In genomic region chr2:131077966-131078365, GRCh38 we compare ENCODE assay signal across 24 cellular contexts. TPM values are rescaled to one million over a fixed set of nuclear protein-coding genes. Genes with fewer than 3 reads are reported as not detected.
DNase-seq lines count a peak whose midpoint lies in the region; ATAC-seq, FAIRE-seq and TF ChIP-seq lines count a peak whose summit lies in the region.
"Had no signal": no experiment of that assay in that cellular context is flagged by ENCODE, and none has a peak within 500 bp of the region (broad histone marks: within the 10 kb centered on the region; RNA-seq: fewer than 3 reads in every experiment).

No MANE protein-coding gene starts in this region.

- BruUV-seq in MCF 10A (replicated peaks; lab: Mats Ljungman, UMichigan) (no TSS peak), mammary epithelial cell (replicated peaks; lab: Mats Ljungman, UMichigan) (no TSS peak), HepG2 (replicated peaks; lab: Mats Ljungman, UMichigan) (no TSS peak)

- no peak for TF ChIP-seq EP300 in HepG2 (IDR thresholded peaks at IDR 0.05; ENCODE audit: low read depth in 2 of 2, low read length in 2 of 2)
- TF ChIP-seq EP300 in HepG2 (CRISPR knock-in tag; IDR thresholded peaks at IDR 0.05; ENCODE audit: borderline replicate concordance): no peak

- peaks cover 7% of the 10 kb centered on the region for H4K20me1 ChIP-seq in mammary epithelial cell (ENCODE audit: insufficient read depth, low read length)
- H4K20me1 ChIP-seq in HepG2 (ENCODE audit: insufficient read depth, low read length): peaks cover 46% of the 10 kb centered on the region; the same call in 1 of the 2 replicates

- H3K36me3 Mint-ChIP-seq in MCF 10A (ENCODE audit: insufficient read depth, unreplicated experiment): peaks cover 100% of the 10 kb centered on the region
- H3K36me3 Mint-ChIP-seq in activated naive CD4-positive, alpha-beta T cell treated with anti-CD3 and anti-CD28 coated beads, Interleukin-2, amount 50 U/mL, for 72 hours: peaks cover 19 to 26% of the 10 kb centered on the region in 2 donors
- peaks cover 53 to 68% of the 10 kb centered on the region in 2 donors for H3K36me3 Mint-ChIP-seq in stimulated activated naive B cell treated with anti-CD40 and anti-IgM and Interleukin-4, amounts not matched to agents 10 μg/mL and 1 μg/mL and 100 μg/mL, for 72 hours

- H3K9me3 ChIP-seq in mammary epithelial cell (replicated peaks; ENCODE audit: insufficient read depth, low read length) (no peaks in the 10 kb centered on the region), HepG2 (ENCODE audit: low read length) (no peaks in the 10 kb centered on the region)

- in situ Hi-C loops in mammary epithelial cell (cut with MboI; ENCODE audit: low sequenced_read_pairs in 2 of 2) (loop anchor here in 1 of 2 donors (25.0 kb wide), 1 partner anchor 291 kb away; no protein-coding TSS in a partner anchor), HepG2 (cut with HindIII; ENCODE audit: extremely low pct_ligation_motif_present, low pct_unique_long_range_greater_than_20kb) (no loop called here)

- DNase-seq in MCF 10A (ENCODE audit: unreplicated experiment) (no peak), mammary epithelial cell (no peak), HepG2 (ENCODE audit: low spot score) (no peak), HK-2 (ENCODE audit: unreplicated experiment) (no peak), T-helper 9 cell (no peak)
- DNase-seq in activated naive CD4-positive, alpha-beta T cell treated with anti-CD3 and anti-CD28 coated beads, Interleukin-2, amount 50 U/mL, for 72 hours (ENCODE audit: low spot score in 2 of 2): no peak
- DNase-seq in stimulated activated naive B cell treated with anti-CD40 and anti-IgM and Interleukin-4, amounts not matched to agents 10 μg/mL and 1 μg/mL and 100 μg/mL, for 72 hours: no peak
- DNase-seq: activated gamma-delta T cell treated with Interleukin-2 at 50 U/mL for 16 hours; CD4-positive, CD25-positive, alpha-beta regulatory T cell; foreskin melanocyte; HCEC 1CT; kidney; midbrain; NCI-H187 treated with DMSO at 0.1 percent for 48 hours; NCI-H446; stimulated activated CD4-positive, alpha-beta T cell treated with anti-CD3 and anti-CD28 coated beads, Interleukin-12 subunit alpha, Interleukin-12 subunit beta, amount 100 ng/mL, for 4 hours; stimulated activated CD8-positive, alpha-beta memory T cell treated with anti-CD3 and anti-CD28 coated beads, Interleukin-4, amount 100 ng/mL, for 48 hours had no signal

- no peak for FAIRE-seq in HepG2 (lab: Jason Lieb, UNC)
- FAIRE-seq: colon, GM12892, kidney had no signal

- peaks cover 95% of the 10 kb centered on the region for H3K79me2 ChIP-seq in mammary epithelial cell (ENCODE audit: insufficient read depth, low read length)
- peaks cover 68% of the 10 kb centered on the region for H3K79me2 ChIP-seq in HepG2 (ENCODE audit: insufficient read depth, low read length)

- no peak for TF ChIP-seq POLR2A in HepG2 (IDR thresholded peaks at IDR 0.05; ENCODE audit: insufficient read depth in 1 of 2, low read depth in 2 of 2, low read length in 2 of 2)

- H3K9me3 Mint-ChIP-seq in MCF 10A (ENCODE audit: unreplicated experiment): no peaks in the 10 kb centered on the region
- no peaks in the 10 kb centered on the region for H3K9me3 Mint-ChIP-seq in activated naive CD4-positive, alpha-beta T cell treated with anti-CD3 and anti-CD28 coated beads, Interleukin-2, amount 50 U/mL, for 72 hours
- no peaks in the 10 kb centered on the region for H3K9me3 Mint-ChIP-seq in stimulated activated naive B cell treated with anti-CD40 and anti-IgM and Interleukin-4, amounts not matched to agents 10 μg/mL and 1 μg/mL and 100 μg/mL, for 72 hours
- H3K9me3 Mint-ChIP-seq: CD4-positive, CD25-positive, alpha-beta regulatory T cell had no signal

- peak overlapping the region; percentile 2 for H3K27ac Mint-ChIP-seq in MCF 10A (ENCODE audit: low read depth, unreplicated experiment)
- peak overlapping the region; percentile 5 to 83 for H3K27ac Mint-ChIP-seq in activated naive CD4-positive, alpha-beta T cell treated with anti-CD3 and anti-CD28 coated beads, Interleukin-2, amount 50 U/mL, for 72 hours
- H3K27ac Mint-ChIP-seq in stimulated activated naive B cell treated with anti-CD40 and anti-IgM and Interleukin-4, amounts not matched to agents 10 μg/mL and 1 μg/mL and 100 μg/mL, for 72 hours: peak overlapping the region; percentile 33

- WGBS in mammary epithelial cell (ENCODE audit: low coverage, missing lambda C conversion rate): 80% methylated on average over 3 of the region's 3 CpGs
- 97% methylated on average over 3 of the region's 3 CpGs for WGBS in HepG2 (ENCODE audit: low lambda C conversion rate)

- POLR2A ChIA-PET in MCF 10A (lab: Yijun Ruan, JAX) (interaction anchor here (1.0 kb wide), 1 partner anchor 15 kb away, joined by 4 read pairs; no protein-coding TSS in a partner anchor), HepG2 (lab: Yijun Ruan, JAX) (interaction anchor here (2.6 kb wide), 1 partner anchor 15 kb away, joined by 17 read pairs; the partner anchor contains the start of gene FAM168B)

- TF ChIP-seq RAD21 in HepG2 (CRISPR knock-in tag; IDR thresholded peaks at IDR 0.05): no peak

- intact Hi-C loops in MCF 10A (cut with micrococcal nuclease): no loop called here
- intact Hi-C loops in mammary epithelial cell (cut with micrococcal nuclease): no loop called here
- intact Hi-C loops in HepG2 (cut with micrococcal nuclease; ENCODE audit: unreplicated experiment): no loop called here

- H3K27me3 ChIP-seq in mammary epithelial cell (ENCODE audit: insufficient read depth, low read length) (no peaks in the 10 kb centered on the region), HepG2 (ENCODE audit: control insufficient read depth in 1 of 2, insufficient read depth in 2 of 2, low read length in 2 of 2) (no peaks in the 10 kb centered on the region)

- peaks cover 18% of the 10 kb centered on the region for H3K4me1 Mint-ChIP-seq in MCF 10A (ENCODE audit: insufficient read depth, unreplicated experiment)
- peaks cover 18 to 51% of the 10 kb centered on the region in 2 donors for H3K4me1 Mint-ChIP-seq in stimulated activated naive B cell treated with anti-CD40 and anti-IgM and Interleukin-4, amounts not matched to agents 10 μg/mL and 1 μg/mL and 100 μg/mL, for 72 hours

- no peak overlapping the region for H3K4me3 Mint-ChIP-seq in MCF 10A (ENCODE audit: unreplicated experiment)
- H3K4me3 Mint-ChIP-seq in stimulated activated naive B cell treated with anti-CD40 and anti-IgM and Interleukin-4, amounts not matched to agents 10 μg/mL and 1 μg/mL and 100 μg/mL, for 72 hours: no peak overlapping the region
- H3K4me3 Mint-ChIP-seq: CD4-positive, CD25-positive, alpha-beta regulatory T cell had no signal

- H3K4me2 ChIP-seq in mammary epithelial cell (ENCODE audit: insufficient read depth, low read depth, low read length) (no peak overlapping the region), HepG2 (ENCODE audit: low read depth, low read length) (0 out of 2 replicates have a peak overlapping the region, but pooled peaks have one; percentile 16)

- no peak for ATAC-seq in activated naive CD4-positive, alpha-beta T cell treated with anti-CD3 and anti-CD28 coated beads, Interleukin-2, amount 50 U/mL, for 72 hours
- ATAC-seq in HepG2 (no peak), GM18868 (IDR thresholded peaks at IDR 0.05; ENCODE audit: unreplicated experiment) (no peak)
- no peak for ATAC-seq in stimulated activated naive B cell treated with anti-CD40 and anti-IgM and Interleukin-4, amounts not matched to agents 10 μg/mL and 1 μg/mL and 100 μg/mL, for 72 hours (replicated peaks)
- ATAC-seq: activated CD4-positive, CD25-positive, alpha-beta regulatory T cell treated with anti-CD3 and anti-CD28 coated beads, Interleukin-2, amount 50 U/mL, for 24 hours; K562; SK-N-SH treated with all-trans-retinoic acid at 6 μM for 48 hours had no signal

- TF ChIP-seq CTCF in MCF 10A (IDR thresholded peaks at IDR 0.05; ENCODE audit: unreplicated experiment) (no peak), mammary epithelial cell (conservative IDR thresholded peaks at IDR 0.05 in 1 of 2, IDR thresholded peaks at IDR 0.05 in 1 of 2; ENCODE audit: extremely low read depth in 1 of 2, insufficient read depth in 1 of 2, low read depth in 1 of 2, low read length in 2 of 2) (no peak), HepG2 (CRISPR knock-in tag; IDR thresholded peaks at IDR 0.05) (no peak)

- H3K4me3 ChIP-seq in mammary epithelial cell (replicated peaks in 1 of 3; ENCODE audit: insufficient read depth in 1 of 3, low read depth in 2 of 3, low read length in 3 of 3): no peak overlapping the region
- no peak overlapping the region for H3K4me3 ChIP-seq in HepG2 (replicated peaks in 1 of 3; ENCODE audit: insufficient read depth in 1 of 3, low read depth in 2 of 3, low read length in 3 of 3)
- H3K4me3 ChIP-seq: K562 had no signal

- dilution Hi-C loops in mammary epithelial cell (cut with HindIII; ENCODE audit: low sequenced_read_pairs): no loop called here

- H2AFZ ChIP-seq in mammary epithelial cell (ENCODE audit: low read depth, low read length): no peak overlapping the region
- H2AFZ ChIP-seq in HepG2 (ENCODE audit: low read length): no peak overlapping the region

- no peak overlapping the region for H3K9ac ChIP-seq in mammary epithelial cell (ENCODE audit: insufficient read depth, low read length)
- H3K9ac ChIP-seq in HepG2 (ENCODE audit: insufficient read depth, low read depth, low read length): no peak overlapping the region

- H3K4me1 ChIP-seq in mammary epithelial cell (ENCODE audit: insufficient read depth, low read length) (peaks cover 8% of the 10 kb centered on the region), HepG2 (ENCODE audit: insufficient read depth, low read length) (peaks cover 45% of the 10 kb centered on the region)

- no peaks in the 10 kb centered on the region for H3K27me3 Mint-ChIP-seq in MCF 10A (ENCODE audit: insufficient read depth, unreplicated experiment)
- H3K27me3 Mint-ChIP-seq in stimulated activated naive B cell treated with anti-CD40 and anti-IgM and Interleukin-4, amounts not matched to agents 10 μg/mL and 1 μg/mL and 100 μg/mL, for 72 hours: no peaks in the 10 kb centered on the region
- H3K27me3 Mint-ChIP-seq: CD4-positive, CD25-positive, alpha-beta regulatory T cell had no signal

- H3K36me3 ChIP-seq in mammary epithelial cell (ENCODE audit: insufficient read depth, low read length) (peaks cover 36% of the 10 kb centered on the region), HepG2 (replicated peaks in 1 of 2; ENCODE audit: control insufficient read depth in 1 of 2, insufficient read depth in 2 of 2, low read length in 2 of 2) (peaks cover 39 to 88% of the 10 kb centered on the region in 2 experiments)

- CTCF ChIA-PET in MCF 10A (lab: Yijun Ruan, JAX): interaction anchor here (0.9 to 1.2 kb wide), 3 partner anchors 10 to 280 kb away, joined by 3 read pairs; no protein-coding TSS in a partner anchor
- CTCF ChIA-PET in mammary epithelial cell (lab: Charles Lee; ENCODE audit: low non-redundant PET): no interaction called here
- CTCF ChIA-PET in HepG2 (lab: Yijun Ruan, JAX; ENCODE audit: low intra/inter-chr PET ratio, low total read pairs): no interaction called here

- H3K27ac ChIP-seq in mammary epithelial cell (ENCODE audit: insufficient read depth, low read depth, low read length) (no peak overlapping the region), HepG2 (ENCODE audit: extremely low read length, insufficient read depth, low read length) (peak overlapping the region; percentile 36)
- H3K27ac ChIP-seq: HL-60 had no signal

RNA-seq across cellular contexts. Expression of gene FAM168B, which starts 15.3 kb away (rescaled TPM):
- total RNA-seq in MCF 10A (2022) (159 and 172 TPM in 2 replicates), mammary epithelial cell (100 to 1,000 TPM in 1 of 2 donors, 10 to 100 TPM in 1; 89.5 to 108 TPM), HepG2 (2016; rRNA removed; fragmentation: Illumina TruSeq; extraction: Trizol) (63.7 and 64.5 TPM in 2 replicates)
- polyA plus RNA-seq in mammary epithelial cell (115 TPM), HepG2 (2011; rRNA removed) (113 and 127 TPM in 2 replicates)
- polyA minus RNA-seq in mammary epithelial cell: 59.2 TPM
- 10 to 100 TPM; 61.5 to 69.9 TPM for total RNA-seq in activated naive CD4-positive, alpha-beta T cell treated with anti-CD3 and anti-CD28 coated beads, Interleukin-2, amount 50 U/mL, for 72 hours
- total RNA-seq in HepG2 (2016; cell fraction: cytosol; rRNA removed; fragmentation: Illumina TruSeq; extraction: Trizol; ENCODE audit: low read depth): 5.2 and 5.9 TPM in 2 replicates
- total RNA-seq in HepG2 (2016; cell fraction: insoluble cytoplasmic fraction; rRNA removed; fragmentation: Illumina TruSeq; extraction: Trizol): 54.8 and 65.4 TPM in 2 replicates
- total RNA-seq in HepG2 (2016; cell fraction: membrane; rRNA removed; fragmentation: Illumina TruSeq; extraction: Trizol): 19.1 and 22.7 TPM in 2 replicates
- 38.5 and 42.2 TPM in 2 replicates for total RNA-seq in HepG2 (2016; cell fraction: nucleus; rRNA removed; fragmentation: Illumina TruSeq; extraction: Trizol)
- polyA plus RNA-seq in HepG2 (2011; cell fraction: cytosol; rRNA removed): 82.0 and 115 TPM in 2 replicates
- 115 and 127 TPM in 2 replicates for polyA plus RNA-seq in HepG2 (2011; cell fraction: nucleus; rRNA removed)
- polyA plus RNA-seq in HepG2 (2012): 63.9 and 65.2 TPM in 2 replicates
- 3.6 and 4.4 TPM in 2 replicates for polyA plus RNA-seq in HepG2 (2016; cell fraction: cytosol; fragmentation: Illumina TruSeq; extraction: Trizol; ENCODE audit: low read depth)
- polyA plus RNA-seq in HepG2 (2016; cell fraction: insoluble cytoplasmic fraction; fragmentation: Illumina TruSeq; extraction: Trizol; ENCODE audit: low read depth): 63.7 and 70.4 TPM in 2 replicates
- 10.7 and 10.9 TPM in 2 replicates for polyA plus RNA-seq in HepG2 (2016; cell fraction: membrane; fragmentation: Illumina TruSeq; extraction: Trizol; ENCODE audit: low read depth)
- 58.6 and 63.4 TPM in 2 replicates for polyA plus RNA-seq in HepG2 (2016; cell fraction: nucleus; fragmentation: Illumina TruSeq; extraction: Trizol; ENCODE audit: insufficient read depth, low read depth)
- 146 and 269 TPM in 2 replicates for polyA minus RNA-seq in HepG2 (2011; rRNA and poly(A)+ RNA removed; ENCODE audit: low replicate concordance)
- 63.9 and 69.7 TPM in 2 replicates for polyA minus RNA-seq in HepG2 (2011; cell fraction: cytosol; rRNA and poly(A)+ RNA removed)
- polyA minus RNA-seq in HepG2 (2011; cell fraction: nucleus; rRNA and poly(A)+ RNA removed): 31.0 and 31.8 TPM in 2 replicates

RNA-seq across cellular contexts. Expression of gene PLEKHB2, which starts 27.2 kb away (rescaled TPM):
- total RNA-seq in MCF 10A (2022): 57.6 and 78.1 TPM in 2 replicates
- total RNA-seq in mammary epithelial cell: 100 to 1,000 TPM in 1 of 2 donors, 10 to 100 TPM in 1; 72.1 to 130 TPM
- polyA plus RNA-seq in mammary epithelial cell: 64.8 TPM
- 97.6 TPM for polyA minus RNA-seq in mammary epithelial cell
- total RNA-seq in activated naive CD4-positive, alpha-beta T cell treated with anti-CD3 and anti-CD28 coated beads, Interleukin-2, amount 50 U/mL, for 72 hours: 10 to 100 TPM; 49.1 to 81.2 TPM
- 78.9 and 110 TPM in 2 replicates for total RNA-seq in HepG2 (2016; rRNA removed; fragmentation: Illumina TruSeq; extraction: Trizol)
- 5.7 and 5.8 TPM in 2 replicates for total RNA-seq in HepG2 (2016; cell fraction: cytosol; rRNA removed; fragmentation: Illumina TruSeq; extraction: Trizol; ENCODE audit: low read depth)
- total RNA-seq in HepG2 (2016; cell fraction: insoluble cytoplasmic fraction; rRNA removed; fragmentation: Illumina TruSeq; extraction: Trizol): 79.4 and 115 TPM in 2 replicates
- total RNA-seq in HepG2 (2016; cell fraction: membrane; rRNA removed; fragmentation: Illumina TruSeq; extraction: Trizol): 23.2 and 24.7 TPM in 2 replicates
- total RNA-seq in HepG2 (2016; cell fraction: nucleus; rRNA removed; fragmentation: Illumina TruSeq; extraction: Trizol): 42.5 and 48.0 TPM in 2 replicates
- 61.5 and 73.0 TPM in 2 replicates for polyA plus RNA-seq in HepG2 (2011; rRNA removed)
- 65.3 and 72.4 TPM in 2 replicates for polyA plus RNA-seq in HepG2 (2011; cell fraction: cytosol; rRNA removed)
- 45.0 and 54.5 TPM in 2 replicates for polyA plus RNA-seq in HepG2 (2011; cell fraction: nucleus; rRNA removed)
- 45.1 and 56.7 TPM in 2 replicates for polyA plus RNA-seq in HepG2 (2012)
- 3.1 TPM in 2 replicates for polyA plus RNA-seq in HepG2 (2016; cell fraction: cytosol; fragmentation: Illumina TruSeq; extraction: Trizol; ENCODE audit: low read depth)
- 88.2 and 92.6 TPM in 2 replicates for polyA plus RNA-seq in HepG2 (2016; cell fraction: insoluble cytoplasmic fraction; fragmentation: Illumina TruSeq; extraction: Trizol; ENCODE audit: low read depth)
- 9.5 and 11.4 TPM in 2 replicates for polyA plus RNA-seq in HepG2 (2016; cell fraction: membrane; fragmentation: Illumina TruSeq; extraction: Trizol; ENCODE audit: low read depth)
- polyA plus RNA-seq in HepG2 (2016; cell fraction: nucleus; fragmentation: Illumina TruSeq; extraction: Trizol; ENCODE audit: insufficient read depth, low read depth): 55.3 and 58.5 TPM in 2 replicates
- 79.4 and 118 TPM in 2 replicates for polyA minus RNA-seq in HepG2 (2011; rRNA and poly(A)+ RNA removed; ENCODE audit: low replicate concordance)
- 62.2 and 79.1 TPM in 2 replicates for polyA minus RNA-seq in HepG2 (2011; cell fraction: cytosol; rRNA and poly(A)+ RNA removed)
- 51.4 and 56.7 TPM in 2 replicates for polyA minus RNA-seq in HepG2 (2011; cell fraction: nucleus; rRNA and poly(A)+ RNA removed)
